In genomic region chr10:104036518-104037260, GRCh38 we compare ENCODE assay signal across 17 cellular contexts. TPM values are rescaled to one million over a fixed set of nuclear protein-coding genes. Genes with fewer than 3 reads are reported as not detected.
"Had no signal": no experiment of that assay in that cellular context is flagged by ENCODE, and none has a peak within 500 bp of the region (broad histone marks: within the 10 kb centered on the region; RNA-seq: fewer than 3 reads in every experiment).

No MANE protein-coding gene starts in this region.

- H3K4me1 ChIP-seq: ascending aorta, esophagus squamous epithelium, foreskin keratinocyte, stomach had no signal

- H3K9me3 ChIP-seq: ascending aorta, esophagus squamous epithelium, heart left ventricle, ovary, stomach, thoracic aorta had no signal

- H3K4me3 ChIP-seq: ascending aorta, esophagus squamous epithelium, heart left ventricle, ovary, stomach, thoracic aorta had no signal

- H3K27ac ChIP-seq: ascending aorta, esophagus squamous epithelium, foreskin keratinocyte, heart left ventricle, ovary, stomach, thoracic aorta had no signal

- H3K4me1 Mint-ChIP-seq: activated B cell treated with CpG ODN at 0.5 μM for 24 hours; activated naive CD8-positive, alpha-beta T cell treated with anti-CD3 and anti-CD28 coated beads, Interleukin-2, amount 50 U/mL, for 24 hours had no signal

- DNase-seq: activated B cell treated with CpG ODN at 0.5 μM for 24 hours; activated naive CD4-positive, alpha-beta T cell treated with Interleukin-2 at 50 U/mL for 16 hours; activated naive CD8-positive, alpha-beta T cell treated with anti-CD3 and anti-CD28 coated beads, Interleukin-2, amount 50 U/mL, for 24 hours; esophagus squamous epithelium; foreskin keratinocyte; heart left ventricle; left ventricle myocardium superior; ovary; stimulated activated CD4-positive, alpha-beta T cell treated with anti-CD3 and anti-CD28 coated beads, Interleukin-4, amount 100 ng/mL, for 1 hour; stimulated activated CD8-positive, alpha-beta memory T cell treated with anti-CD3 and anti-CD28 coated beads, Interleukin-4, amount 100 ng/mL, for 48 hours; stomach had no signal

- H3K36me3 ChIP-seq: ovary had no signal

- H3K27me3 Mint-ChIP-seq: activated B cell treated with CpG ODN at 0.5 μM for 24 hours; activated naive CD8-positive, alpha-beta T cell treated with anti-CD3 and anti-CD28 coated beads, Interleukin-2, amount 50 U/mL, for 24 hours had no signal

- H3K9me3 Mint-ChIP-seq: activated B cell treated with CpG ODN at 0.5 μM for 24 hours; activated naive CD8-positive, alpha-beta T cell treated with anti-CD3 and anti-CD28 coated beads, Interleukin-2, amount 50 U/mL, for 24 hours had no signal

- H3K27ac Mint-ChIP-seq: activated B cell treated with CpG ODN at 0.5 μM for 24 hours; activated naive CD8-positive, alpha-beta T cell treated with anti-CD3 and anti-CD28 coated beads, Interleukin-2, amount 50 U/mL, for 24 hours had no signal

- H3K27me3 ChIP-seq: ascending aorta, esophagus squamous epithelium, foreskin keratinocyte, heart left ventricle, ovary, stomach had no signal

- FAIRE-seq: islet of Langerhans had no signal

- H3K4me3 Mint-ChIP-seq: activated B cell treated with CpG ODN at 0.5 μM for 24 hours; activated naive CD8-positive, alpha-beta T cell treated with anti-CD3 and anti-CD28 coated beads, Interleukin-2, amount 50 U/mL, for 24 hours had no signal

- ATAC-seq: activated naive CD8-positive, alpha-beta T cell treated with anti-CD3 and anti-CD28 coated beads, Interleukin-2, amount 50 U/mL, for 24 hours; left ventricle myocardium superior had no signal

RNA-seq across cellular contexts. Expression of gene COL17A1, which starts 49.0 kb away (rescaled TPM):
- total RNA-seq: activated B cell treated with CpG ODN at 0.5 μM for 24 hours; chondrocyte; T-helper 1 cell treated with Interleukin-12 subunit alpha and Interleukin-12 subunit beta and Interleukin-4 antibody, amounts not matched to agents 30 ng/mL and 1 ng/mL, for 36 hours had no signal
- polyA plus RNA-seq: neural cell had no signal
